8 cellular contexts compared by ENCODE assay signal in genomic region chr15:82540055-82540983, GRCh38. TPM values are rescaled to one million over a fixed set of nuclear protein-coding genes. Genes with fewer than 3 reads are reported as not detected.
A peak's percentile ranks its signal among the peaks of the same experiment; 100 is the strongest.
DNase-seq lines count a peak whose midpoint lies in the region; ATAC-seq and TF ChIP-seq lines count a peak whose summit lies in the region.

RPS17 (minus strand) TSS chr15:82540457; CDS start chr15:82540428, 29 bp downstream.

- H3K4me3 Mint-ChIP-seq in MCF 10A (ENCODE audit: unreplicated experiment): peak within 1 kb of the TSS; percentile 92

- H3K9me3 Mint-ChIP-seq in MCF 10A (ENCODE audit: unreplicated experiment): no peaks in the 10 kb centered on the region

- H3K27ac Mint-ChIP-seq in MCF 10A (ENCODE audit: low read depth, unreplicated experiment): peak within 1 kb of the TSS; percentile 81

- DNase-seq in T follicular helper cell (ENCODE audit: low read depth): peak; percentile 98
- peak; percentile 95 for DNase-seq in MCF 10A (ENCODE audit: unreplicated experiment)
- peak; percentile 96 for DNase-seq in inferior parietal cortex (ENCODE audit: extremely low spot score)
- DNase-seq in stimulated activated CD4-positive, alpha-beta T cell treated with anti-CD3 and anti-CD28 coated beads, Interleukin-15, amount 100 ng/mL, for 1 hour (ENCODE audit: low read depth in 1 of 2, low spot score in 1 of 2): peak; percentile 98 to 99
- no peak for DNase-seq in DMS153 treated with DMSO at 0.1 percent for 48 hours (lab: John Stamatoyannopoulos, UW; ENCODE audit: unreplicated experiment)
- no peak for DNase-seq in NK-92 treated with Interleukin-12 subunit alpha and Interleukin-12 subunit beta, amount 100 ng/mL, for 24 hours (lab: John Stamatoyannopoulos, UW)

- ATAC-seq in HG03060 (IDR thresholded peaks at IDR 0.05; ENCODE audit: low read depth, unreplicated experiment): peak; percentile 78

- POLR2A ChIA-PET in MCF 10A (lab: Yijun Ruan, JAX): interaction anchor here (0.6 to 9.2 kb wide), 32 partner anchors 8 to 1865 kb away, joined by 3 to 183 read pairs (median 5); partner anchors contain the start of genes AP3B2, BTBD1, C15orf40 and EFL1

- H3K27me3 Mint-ChIP-seq in MCF 10A (ENCODE audit: insufficient read depth, unreplicated experiment): no peaks in the 10 kb centered on the region

- intact Hi-C loops in MCF 10A (cut with micrococcal nuclease): loop anchor here (1.0 to 5.0 kb wide), 2 partner anchors 210 to 267 kb away; partner anchors contain the start of genes FSD2 and WHAMM

- peak; percentile 99 for TF ChIP-seq CTCF in MCF 10A (IDR thresholded peaks at IDR 0.05; ENCODE audit: unreplicated experiment)

- TSS peak; percentile 50 for BruUV-seq in MCF 10A (replicated peaks; lab: Mats Ljungman, UMichigan)

- H3K36me3 Mint-ChIP-seq in MCF 10A (ENCODE audit: insufficient read depth, unreplicated experiment): peaks cover 58% of the 10 kb centered on the region

- CTCF ChIA-PET in MCF 10A (lab: Yijun Ruan, JAX): interaction anchor here (0.6 to 3.0 kb wide), 12 partner anchors 9 to 317 kb away, joined by 3 to 17 read pairs (median 3); no protein-coding TSS in a partner anchor

- peaks cover 30% of the 10 kb centered on the region for H3K4me1 Mint-ChIP-seq in MCF 10A (ENCODE audit: insufficient read depth, unreplicated experiment)

- TF ChIP-seq POLR2A in GM18526 (IDR thresholded peaks at IDR 0.05; ENCODE audit: extremely low read depth, insufficient read length): peak; percentile 97

RNA-seq across cellular contexts. Expression of gene RPS17, which starts in this region (rescaled TPM):
- 2,707 and 3,065 TPM in 2 replicates for total RNA-seq in MCF 10A (2022)

Comparison
In these comparisons a context has a peak if more than half of its experiments do, and no peak if none do; other contexts are left out.
1. DNase-seq: peak in T follicular helper cell (single experiment), MCF 10A (single experiment), inferior parietal cortex (single experiment) and stimulated activated CD4-positive, alpha-beta T cell treated with anti-CD3 and anti-CD28 coated beads, Interleukin-15, amount 100 ng/mL, for 1 hour (2 of 2); none in DMS153 treated with DMSO at 0.1 percent for 48 hours (single experiment) and NK-92 treated with Interleukin-12 subunit alpha and Interleukin-12 subunit beta, amount 100 ng/mL, for 24 hours (single experiment).